ENCODE assay signal across 8 cellular contexts in genomic region chr17:74972107-74972972, GRCh38. TPM values are rescaled to one million over a fixed set of nuclear protein-coding genes. Genes with fewer than 3 reads are reported as not detected.
DNase-seq lines count a peak whose midpoint lies in the region; ATAC-seq and TF ChIP-seq lines count a peak whose summit lies in the region.

TSS of gene HID1 (minus strand) at chr17:74972759. CDS start at chr17:74972656, 103 bp downstream.

- H3K27me3 Mint-ChIP-seq in activated CD4-positive, alpha-beta memory T cell treated with anti-CD3 and anti-CD28 coated beads for 36 hours: peaks cover 10% of the 10 kb centered on the region

- intact Hi-C loops in activated CD4-positive, alpha-beta memory T cell treated with anti-CD3 and anti-CD28 coated beads for 36 hours (cut with micrococcal nuclease): no loop called here
- intact Hi-C loops in dorsolateral prefrontal cortex (cut with DNase I): no loop called here

- no peaks in the 10 kb centered on the region for H3K27me3 ChIP-seq in dorsolateral prefrontal cortex

- no peaks in the 10 kb centered on the region for H3K36me3 Mint-ChIP-seq in activated CD4-positive, alpha-beta memory T cell treated with anti-CD3 and anti-CD28 coated beads for 36 hours

- peak in 6 of 56 donors; percentile 4 to 20 (median 11) for TF ChIP-seq CTCF in dorsolateral prefrontal cortex (IDR thresholded peaks at IDR 0.05 in 54 of 56, conservative IDR thresholded peaks at IDR 0.05 in 2 of 56; ENCODE audit: low read depth in 1 of 56, partially characterized antibody in 56 of 56)

- H3K4me3 Mint-ChIP-seq in activated CD4-positive, alpha-beta memory T cell treated with anti-CD3 and anti-CD28 coated beads for 36 hours: peak within 1 kb of the TSS; percentile 73

- H3K4me1 Mint-ChIP-seq in activated CD4-positive, alpha-beta memory T cell treated with anti-CD3 and anti-CD28 coated beads for 36 hours (ENCODE audit: low read depth): peaks cover 5% of the 10 kb centered on the region

- no peak for ATAC-seq in HG03342 (IDR thresholded peaks at IDR 0.05; ENCODE audit: unreplicated experiment)

- no peaks in the 10 kb centered on the region for H3K9me3 Mint-ChIP-seq in activated CD4-positive, alpha-beta memory T cell treated with anti-CD3 and anti-CD28 coated beads for 36 hours

- POLR2A ChIA-PET in activated CD4-positive, alpha-beta memory T cell treated with anti-CD3 and anti-CD28 coated beads for 36 hours (lab: Charles Lee): interaction anchor here (0.5 to 1.4 kb wide), 5 partner anchors 10 to 200 kb away, joined by 3 to 4 read pairs (median 3); partner anchors contain the start of gene FDXR

- CTCF ChIA-PET in activated CD4-positive, alpha-beta memory T cell treated with anti-CD3 and anti-CD28 coated beads for 36 hours (lab: Charles Lee): interaction anchor here (1.0 to 5.5 kb wide), 6 partner anchors 10 to 141 kb away, joined by 4 to 69 read pairs (median 6); partner anchors contain the start of genes CDR2L and MRPL58

- no peak within 1 kb of the TSS for H3K27ac Mint-ChIP-seq in activated CD4-positive, alpha-beta memory T cell treated with anti-CD3 and anti-CD28 coated beads for 36 hours

- peak within 1 kb of the TSS; percentile 60 to 97 (median 93) for H3K27ac ChIP-seq in dorsolateral prefrontal cortex

- DNase-seq in ELF-1 (ENCODE audit: low read depth, low spot score) (peak; percentile 65), NCI-H2107 (lab: John Stamatoyannopoulos, UW) (peak; percentile 27), dorsolateral prefrontal cortex (peak; percentile 78 to 92 (median 87)), lung microvascular endothelial cell (ENCODE audit: low read depth in 2 of 2) (peak; percentile 21 to 73), NOMO-1 treated with dmso at 0.1 percent for 144 hours (lab: John Stamatoyannopoulos, UW; ENCODE audit: unreplicated experiment) (no peak)
- peak; percentile 82 for DNase-seq in activated CD4-positive, alpha-beta memory T cell treated with anti-CD3 and anti-CD28 coated beads for 36 hours
- DNase-seq in stimulated activated CD4-positive, alpha-beta T cell treated with anti-CD3 and anti-CD28 coated beads, Interleukin-4, amount 100 ng/mL, for 48 hours (ENCODE audit: low read depth in 2 of 2): peak; percentile 68 to 75

- H3K4me3 ChIP-seq in dorsolateral prefrontal cortex: peak within 1 kb of the TSS; percentile 42 to 97 (median 88)

RNA-seq across cellular contexts. Expression of gene HID1, which starts in this region (rescaled TPM):
- total RNA-seq in activated CD4-positive, alpha-beta memory T cell treated with anti-CD3 and anti-CD28 coated beads for 36 hours: 1 to 10 TPM; 2.3 to 2.6 TPM
- total RNA-seq in dorsolateral prefrontal cortex (100 to 1,000 TPM in 81 of 120 experiments, 10 to 100 TPM in 39; 70.3 to 228 (median 111) TPM), lung microvascular endothelial cell (21.4 and 44.8 TPM in 2 replicates)
